In the genomic region with DNA sequence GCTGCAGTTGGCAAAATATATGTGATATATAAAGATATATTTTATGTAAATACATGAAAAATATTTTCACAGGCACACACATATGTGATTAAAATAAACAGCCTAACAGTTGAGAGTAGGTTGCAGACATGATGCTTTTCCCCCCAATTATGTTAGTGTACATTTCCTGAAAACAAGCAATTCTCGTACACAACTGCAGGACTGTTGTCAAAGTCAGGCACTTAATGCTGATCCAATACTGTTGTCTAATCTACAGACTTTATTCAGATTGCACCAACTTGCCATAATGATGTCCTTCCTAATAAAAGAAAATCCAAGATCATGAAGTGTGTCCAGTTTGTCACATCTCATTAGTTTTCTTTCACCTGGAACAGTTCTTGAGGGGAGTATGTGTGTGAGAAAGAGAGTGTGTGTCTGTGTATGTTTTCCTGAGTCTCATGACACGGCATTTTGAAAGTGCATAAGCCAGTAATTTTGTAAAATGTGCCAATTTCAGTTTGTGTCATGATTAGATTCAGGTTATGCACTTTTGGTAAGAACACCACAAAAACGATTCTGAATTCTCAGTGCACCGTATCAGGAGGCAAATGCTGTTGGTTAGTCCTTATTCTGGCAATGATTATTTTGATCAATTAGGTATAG, we compare ENCODE assay signal across 14 cellular contexts. TPM values are rescaled to one million over a fixed set of nuclear protein-coding genes. Genes with fewer than 3 reads are reported as not detected.
DNase-seq lines count a peak whose midpoint lies in the region; ATAC-seq, FAIRE-seq and TF ChIP-seq lines count a peak whose summit lies in the region.
"Had no signal": no experiment of that assay in that cellular context is flagged by ENCODE, and none has a peak within 500 bp of the region (broad histone marks: within the 10 kb centered on the region; RNA-seq: fewer than 3 reads in every experiment).

No MANE protein-coding gene starts in this region.

- no peaks in the 10 kb centered on the region for H3K36me3 Mint-ChIP-seq in progenitor cell of endocrine pancreas (ENCODE audit: insufficient read depth)

- H3K27me3 Mint-ChIP-seq in progenitor cell of endocrine pancreas = no peaks in the 10 kb centered on the region

- no peak overlapping the region for H3K4me3 Mint-ChIP-seq in progenitor cell of endocrine pancreas (ENCODE audit: low read depth)
- H3K4me3 Mint-ChIP-seq: endodermal cell; stimulated activated naive CD8-positive, alpha-beta T cell treated with anti-CD3 and anti-CD28 coated beads, Interleukin-15, Interleukin-2, amounts not matched to agents 100 ng/mL and 50 ng/mL, for 24 hours had no signal

- no peak for TF ChIP-seq CTCF in GM13976 (IDR thresholded peaks at IDR 0.05; ENCODE audit: borderline replicate concordance, control extremely low read depth, extremely low read depth, insufficient read depth, missing control alignments)
- no peak for TF ChIP-seq CTCF in progenitor cell of endocrine pancreas (IDR thresholded peaks at IDR 0.05; ENCODE audit: unreplicated experiment)

- TF ChIP-seq POLR2A in H54 (IDR thresholded peaks at IDR 0.05; ENCODE audit: low read depth, low read length) = no peak

- DNase-seq in GM13976 (ENCODE audit: low spot score) (peak; percentile 21), GM19239 (ENCODE audit: insufficient read length, low spot score) (no peak), H54 (ENCODE audit: insufficient read length, low spot score) (no peak), activated gamma-delta T cell treated with Interleukin-2 at 50 U/mL for 16 hours (no peak), progenitor cell of endocrine pancreas (ENCODE audit: low spot score, unreplicated experiment) (no peak), KG1 (lab: John Stamatoyannopoulos, UW) (no peak)
- DNase-seq: adrenal gland, endodermal cell, NCI-H2171, Right ventricle myocardium superior, WERI-Rb-1 had no signal

- FAIRE-seq in GM19239 (lab: Jason Lieb, UNC) (peak; percentile 93), H54 (lab: Jason Lieb, UNC) (no peak)

- peaks cover 5% of the 10 kb centered on the region for H3K9me3 Mint-ChIP-seq in progenitor cell of endocrine pancreas (ENCODE audit: low read depth)
- H3K9me3 Mint-ChIP-seq: stimulated activated naive CD8-positive, alpha-beta T cell treated with anti-CD3 and anti-CD28 coated beads, Interleukin-15, Interleukin-2, amounts not matched to agents 100 ng/mL and 50 ng/mL, for 24 hours had no signal

- ATAC-seq in HG02678 (IDR thresholded peaks at IDR 0.05; ENCODE audit: unreplicated experiment) = peak; percentile 94
- ATAC-seq in HG03442 (IDR thresholded peaks at IDR 0.05; ENCODE audit: unreplicated experiment) = peak; percentile 94

- in situ Hi-C loops in GM13976 (cut with MboI; ENCODE audit: low sequenced_read_pairs, unreplicated experiment) = no loop called here

- no peak overlapping the region for H3K27ac Mint-ChIP-seq in progenitor cell of endocrine pancreas
- H3K27ac Mint-ChIP-seq: endodermal cell; stimulated activated naive CD8-positive, alpha-beta T cell treated with anti-CD3 and anti-CD28 coated beads, Interleukin-15, Interleukin-2, amounts not matched to agents 100 ng/mL and 50 ng/mL, for 24 hours had no signal

- no peaks in the 10 kb centered on the region for H3K4me1 Mint-ChIP-seq in progenitor cell of endocrine pancreas (ENCODE audit: low read depth)
- H3K4me1 Mint-ChIP-seq: endodermal cell had no signal

RNA-seq across cellular contexts. Expression of a gene that starts 16.5 kb away (rescaled TPM):
- total RNA-seq in progenitor cell of endocrine pancreas = 68.3 and 72.2 TPM in 2 replicates
